Comparison of ENCODE assay signal across 19 cellular contexts in genomic region chr5:160432188-160432587, GRCh38.
DNase-seq lines count a peak whose midpoint lies in the region; ATAC-seq and TF ChIP-seq lines count a peak whose summit lies in the region.
"Had no signal": no experiment of that assay in that cellular context is flagged by ENCODE, and none has a peak within 500 bp of the region (broad histone marks: within the 10 kb centered on the region; RNA-seq: fewer than 3 reads in every experiment).

No MANE protein-coding gene starts in this region.

- no peak for TF ChIP-seq CTCF in HEK293 (tag by site-specific recombination; IDR thresholded peaks at IDR 0.05)

- no peak overlapping the region for H3K4me3 ChIP-seq in HEK293 (ENCODE audit: low read depth, low read length)
- H3K4me3 ChIP-seq: uterus had no signal

- no peaks in the 10 kb centered on the region for H3K27me3 Mint-ChIP-seq in stimulated activated memory B cell treated with anti-CD40 and anti-IgM and Interleukin-4, amounts not matched to agents 10 μg/mL and 1 μg/mL and 100 μg/mL, for 72 hours

- peaks cover 27 to 30% of the 10 kb centered on the region in 2 experiments for H3K36me3 ChIP-seq in HEK293 (ENCODE audit: control insufficient read depth in 2 of 2, insufficient read depth in 1 of 2, low read length in 2 of 2)
- H3K36me3 ChIP-seq: uterus had no signal

- H3K36me3 Mint-ChIP-seq in stimulated activated memory B cell treated with anti-CD40 and anti-IgM and Interleukin-4, amounts not matched to agents 10 μg/mL and 1 μg/mL and 100 μg/mL, for 72 hours: peaks cover 6% of the 10 kb centered on the region

- no peak overlapping the region for H3K4me3 Mint-ChIP-seq in stimulated activated memory B cell treated with anti-CD40 and anti-IgM and Interleukin-4, amounts not matched to agents 10 μg/mL and 1 μg/mL and 100 μg/mL, for 72 hours
- H3K4me3 Mint-ChIP-seq: activated CD8-positive, alpha-beta T cell treated with anti-CD3 and anti-CD28 coated beads, Interleukin-2, amount 10 ng/mL, durations not matched to agents 7 days and 5 days; activated naive CD8-positive, alpha-beta T cell treated with anti-CD3 and anti-CD28 coated beads for 36 hours; natural killer cell; T-helper 1 cell treated with Interleukin-12 subunit alpha and Interleukin-12 subunit beta and Interleukin-4 antibody, amounts not matched to agents 30 μg/mL and 1 μg/mL, for 36 hours had no signal

- H3K4me1 Mint-ChIP-seq in stimulated activated memory B cell treated with anti-CD40 and anti-IgM and Interleukin-4, amounts not matched to agents 10 μg/mL and 1 μg/mL and 100 μg/mL, for 72 hours: peaks cover 45% of the 10 kb centered on the region
- H3K4me1 Mint-ChIP-seq: natural killer cell had no signal

- POLR2A ChIA-PET in HEK293 (lab: Yijun Ruan, JAX): interaction anchor here (0.7 kb wide), 1 partner anchor 10 kb away, joined by 3 read pairs; no protein-coding TSS in a partner anchor

- peak; percentile 27 for ATAC-seq in GM18868 (IDR thresholded peaks at IDR 0.05; ENCODE audit: unreplicated experiment)
- ATAC-seq in stimulated activated memory B cell treated with anti-CD40 and anti-IgM and Interleukin-4, amounts not matched to agents 10 μg/mL and 1 μg/mL and 100 μg/mL, for 72 hours: peak; percentile 78
- ATAC-seq in HG02623 (IDR thresholded peaks at IDR 0.05; ENCODE audit: unreplicated experiment): no peak
- ATAC-seq in HG03095 (IDR thresholded peaks at IDR 0.05; ENCODE audit: unreplicated experiment): no peak
- ATAC-seq: activated CD8-positive, alpha-beta T cell treated with anti-CD3 and anti-CD28 coated beads, Interleukin-2, amount 10 ng/mL, durations not matched to agents 7 days and 5 days; natural killer cell had no signal

- peak; percentile 26 for DNase-seq in NAMALWA (ENCODE audit: low spot score)
- DNase-seq in NCI-H2029 (lab: John Stamatoyannopoulos, UW): no peak
- DNase-seq: activated CD8-positive, alpha-beta T cell treated with anti-CD3 and anti-CD28 coated beads, Interleukin-2, amount 10 ng/mL, durations not matched to agents 7 days and 5 days; activated naive CD8-positive, alpha-beta T cell treated with anti-CD3 and anti-CD28 coated beads for 36 hours; Caco-2; EL; hippocampal formation; natural killer cell; NCI-H1417 treated with DMSO at 0.1 percent for 48 hours; posterior cingulate gyrus; SHP77 treated with DMSO at 0.1 percent for 48 hours; uterus; WERI-Rb-1 had no signal

- H3K9me3 ChIP-seq in HEK293 (ENCODE audit: control insufficient read depth, insufficient read depth, low read depth, low read length): no peaks in the 10 kb centered on the region
- H3K9me3 ChIP-seq: Caco-2, uterus had no signal

- H3K9me3 Mint-ChIP-seq in stimulated activated memory B cell treated with anti-CD40 and anti-IgM and Interleukin-4, amounts not matched to agents 10 μg/mL and 1 μg/mL and 100 μg/mL, for 72 hours: no peaks in the 10 kb centered on the region
- H3K9me3 Mint-ChIP-seq: activated naive CD8-positive, alpha-beta T cell treated with anti-CD3 and anti-CD28 coated beads for 36 hours; natural killer cell; T-helper 1 cell treated with Interleukin-12 subunit alpha and Interleukin-12 subunit beta and Interleukin-4 antibody, amounts not matched to agents 30 μg/mL and 1 μg/mL, for 36 hours had no signal

- peak overlapping the region; percentile 17 for H3K27ac Mint-ChIP-seq in stimulated activated memory B cell treated with anti-CD40 and anti-IgM and Interleukin-4, amounts not matched to agents 10 μg/mL and 1 μg/mL and 100 μg/mL, for 72 hours
- H3K27ac Mint-ChIP-seq: activated CD8-positive, alpha-beta T cell treated with anti-CD3 and anti-CD28 coated beads, Interleukin-2, amount 10 ng/mL, durations not matched to agents 7 days and 5 days; activated naive CD8-positive, alpha-beta T cell treated with anti-CD3 and anti-CD28 coated beads for 36 hours; natural killer cell; T-helper 1 cell treated with Interleukin-12 subunit alpha and Interleukin-12 subunit beta and Interleukin-4 antibody, amounts not matched to agents 30 μg/mL and 1 μg/mL, for 36 hours had no signal

- CTCF ChIA-PET in HEK293 (lab: Yijun Ruan, JAX): no interaction called here

- H3K27ac ChIP-seq in HEK293 (ENCODE audit: extremely low read depth, low read depth, low read length): no peak overlapping the region
- H3K27ac ChIP-seq: uterus, WERI-Rb-1 had no signal

- no peaks in the 10 kb centered on the region; the same call in 1 of the 2 replicates for H3K4me1 ChIP-seq in HEK293 (ENCODE audit: control insufficient read depth, insufficient read depth, low read length)
- H3K4me1 ChIP-seq: Caco-2, uterus had no signal

TF ChIP-seq in HEK293, 187 proteins besides CTCF, POLR2A, EP300 and RAD21:
- TF ChIP-seq PRDM4 (tag by site-specific recombination; IDR thresholded peaks at IDR 0.05) (peak; percentile 64), ZBTB11 (tag by site-specific recombination; conservative IDR thresholded peaks at IDR 0.05; ENCODE audit: low read depth) (no peak), KLF9 (tag by site-specific recombination; IDR thresholded peaks at IDR 0.05; ENCODE audit: low read depth) (no peak)

Comparison
In these comparisons a context has a peak if more than half of its experiments do, and no peak if none do; other contexts are left out.
1. ATAC-seq: peak in GM18868 (single experiment) and stimulated activated memory B cell treated with anti-CD40 and anti-IgM and Interleukin-4, amounts not matched to agents 10 μg/mL and 1 μg/mL and 100 μg/mL, for 72 hours (single experiment); none in HG02623 (single experiment) and HG03095 (single experiment).